16 cellular contexts compared by ENCODE assay signal in the genomic region with DNA sequence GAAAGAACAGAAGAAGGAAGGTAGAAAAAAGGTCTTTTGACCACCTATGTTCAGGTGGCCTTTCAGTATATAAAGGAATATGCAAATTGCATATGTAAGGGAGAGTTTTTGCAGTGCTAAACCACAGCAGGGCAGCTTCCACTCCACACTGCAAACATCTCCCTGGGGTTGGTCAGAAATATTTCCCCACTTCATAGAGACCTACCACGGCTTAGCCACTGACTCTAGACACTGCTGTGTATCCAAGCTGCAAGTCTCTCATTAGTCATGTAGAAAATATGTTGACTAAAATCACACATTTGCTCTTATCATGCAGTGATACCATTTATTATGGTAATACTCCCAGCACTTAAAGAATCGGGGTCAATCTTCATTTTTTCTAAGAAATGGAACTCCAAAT.
DNase-seq lines count a peak whose midpoint lies in the region; ATAC-seq and TF ChIP-seq lines count a peak whose summit lies in the region.
"Had no signal": no experiment of that assay in that cellular context is flagged by ENCODE, and none has a peak within 500 bp of the region (broad histone marks: within the 10 kb centered on the region; RNA-seq: fewer than 3 reads in every experiment).

No MANE protein-coding gene starts in this region.

- H3K9me3 ChIP-seq in left lung: no peaks in the 10 kb centered on the region
- H3K9me3 ChIP-seq: gastrocnemius medialis had no signal

- peak; percentile 59 for ATAC-seq in HG03460 (IDR thresholded peaks at IDR 0.05; ENCODE audit: unreplicated experiment)
- ATAC-seq in left lung: peak; percentile 40
- ATAC-seq in GM18867 (IDR thresholded peaks at IDR 0.05; ENCODE audit: unreplicated experiment): no peak
- no peak for ATAC-seq in GM21367 (IDR thresholded peaks at IDR 0.05; ENCODE audit: unreplicated experiment)
- ATAC-seq: gastrocnemius medialis; natural killer cell treated with Interleukin-12 subunit alpha and Interleukin-12 subunit beta and Interleukin-15 and Interleukin-18, amount 100 ng/mL, for 72 hours; sciatic nerve had no signal

- no peaks in the 10 kb centered on the region for H3K36me3 ChIP-seq in brain microvascular endothelial cell (replicated peaks)
- H3K36me3 ChIP-seq in left lung: no peaks in the 10 kb centered on the region
- H3K36me3 ChIP-seq: gastrocnemius medialis had no signal

- DNase-seq in ELR (ENCODE audit: low read depth): peak; percentile 51
- DNase-seq in brain microvascular endothelial cell: peak; percentile 84
- no peak for DNase-seq in left lung
- no peak for DNase-seq in cerebellar cortex (ENCODE audit: low spot score)
- no peak for DNase-seq in NCI-H2171 (lab: John Stamatoyannopoulos, UW)
- DNase-seq: gastrocnemius medialis, GF-D8, left colon, NCI-H2081 treated with DMSO at 0.1 percent for 48 hours had no signal

- in situ Hi-C loops in brain microvascular endothelial cell (cut with HindIII; ENCODE audit: low pct_ligation_motif_present, low sequenced_read_pairs): no loop called here

- H3K27ac ChIP-seq in brain microvascular endothelial cell (no peak overlapping the region), left lung (no peak overlapping the region)
- H3K27ac ChIP-seq: coronary artery, gastrocnemius medialis, VCaP had no signal

- no peaks in the 10 kb centered on the region for H3K4me1 ChIP-seq in left lung

- H3K27me3 ChIP-seq in brain microvascular endothelial cell (replicated peaks) (no peaks in the 10 kb centered on the region), left lung (no peaks in the 10 kb centered on the region)
- H3K27me3 ChIP-seq: gastrocnemius medialis had no signal

- intact Hi-C loops in left lung (cut with DNase I): no loop called here

- H3K4me3 ChIP-seq in brain microvascular endothelial cell (ENCODE audit: low read depth, low read length): no peak overlapping the region
- H3K4me3 ChIP-seq in left lung: no peak overlapping the region
- H3K4me3 ChIP-seq: coronary artery, gastrocnemius medialis had no signal

- no peak for TF ChIP-seq CTCF in brain microvascular endothelial cell (IDR thresholded peaks at IDR 0.05; ENCODE audit: low read depth, low read length, missing control alignments)
- TF ChIP-seq CTCF in left lung (IDR thresholded peaks at IDR 0.05): no peak

Comparison
In these comparisons a context has a peak if more than half of its experiments do, and no peak if none do; other contexts are left out.
1. DNase-seq: peak in ELR (single experiment) and brain microvascular endothelial cell (single experiment); none in left lung (0 of 2), cerebellar cortex (single experiment) and NCI-H2171 (single experiment).
2. ATAC-seq: peak in HG03460 (single experiment) and left lung (single experiment); none in GM18867 (single experiment) and GM21367 (single experiment).